9 cellular contexts compared by ENCODE assay signal in genomic region chr10:112361951-112362770, GRCh38. TPM values are rescaled to one million over a fixed set of nuclear protein-coding genes. Genes with fewer than 3 reads are reported as not detected.
DNase-seq lines count a peak whose midpoint lies in the region; ATAC-seq and TF ChIP-seq lines count a peak whose summit lies in the region.
"Had no signal": no experiment of that assay in that cellular context is flagged by ENCODE, and none has a peak within 500 bp of the region (broad histone marks: within the 10 kb centered on the region; RNA-seq: fewer than 3 reads in every experiment).

No MANE protein-coding gene starts in this region.

- H3K36me3 ChIP-seq in SJCRH30 = no peaks in the 10 kb centered on the region
- no peaks in the 10 kb centered on the region for H3K36me3 ChIP-seq in HAP-1 (replicated peaks)

- H3K9me3 ChIP-seq in SJCRH30 (replicated peaks) = no peaks in the 10 kb centered on the region
- H3K9me3 ChIP-seq in HAP-1 = no peaks in the 10 kb centered on the region

- peaks cover 5% of the 10 kb centered on the region; the same call in 1 of the 2 replicates for H3K27me3 ChIP-seq in SJCRH30
- H3K27me3 ChIP-seq in HAP-1 (ENCODE audit: low read depth) = no peaks in the 10 kb centered on the region

- H3K4me3 ChIP-seq in SJCRH30 (no peak overlapping the region), HAP-1 (no peak overlapping the region)

- in situ Hi-C loops in HAP-1 (cut with MboI; ENCODE audit: low sequenced_read_pairs) = no loop called here

- DNase-seq in NCI-H2029 (lab: John Stamatoyannopoulos, UW) (peak; percentile 42), fibroblast of gingiva (ENCODE audit: low read depth) (peak; percentile 62), mucosa of gallbladder (ENCODE audit: low spot score) (peak; percentile 33), SJCRH30 (no peak), HAP-1 (ENCODE audit: low spot score in 2 of 2) (no peak)
- DNase-seq: activated T-cell treated with anti-CD3 and anti-CD28 coated beads, Interleukin-2, amount 50 U/mL, for 72 hours had no signal

- ATAC-seq in HG02973 (IDR thresholded peaks at IDR 0.05; ENCODE audit: unreplicated experiment) = no peak
- no peak for ATAC-seq in GM21528 (IDR thresholded peaks at IDR 0.05; ENCODE audit: low FRiP score, unreplicated experiment)
- ATAC-seq: activated T-cell treated with anti-CD3 and anti-CD28 coated beads, Interleukin-2, amount 50 U/mL, for 72 hours had no signal

- H3K27ac ChIP-seq in 22Rv1 (peak overlapping the region; percentile 82), SJCRH30 (no peak overlapping the region)

- no peaks in the 10 kb centered on the region for H3K4me1 ChIP-seq in SJCRH30
- H3K4me1 ChIP-seq in HAP-1 = no peaks in the 10 kb centered on the region

- peak; percentile 36 for TF ChIP-seq CTCF in 22Rv1 (IDR thresholded peaks at IDR 0.05)

RNA-seq across cellular contexts. Expression of gene ACSL5, which starts 11.8 kb away (rescaled TPM):
- 34.1 TPM for total RNA-seq in mucosa of gallbladder
- 0.06 TPM in 1 of 2 replicates, not detected in the other for total RNA-seq in SJCRH30 (2014; rRNA removed; shearing (Covaris generic))

Comparison
In these comparisons a context has a peak if more than half of its experiments do, and no peak if none do; other contexts are left out.
1. DNase-seq: peak in NCI-H2029 (single experiment), fibroblast of gingiva (single experiment) and mucosa of gallbladder (single experiment); none in SJCRH30 (0 of 2) and HAP-1 (0 of 2).
2. RNA of gene ACSL5, which starts 11.8 kb away (total RNA-seq): 34.1 TPM in mucosa of gallbladder (single experiment); 0.06 TPM in SJCRH30; every median in the first group is over 10 times any median in the second.